29 cellular contexts compared by ENCODE assay signal in genomic region chr2:6972067-6972710, GRCh38.
"Had no signal": no experiment of that assay in that cellular context is flagged by ENCODE, and none has a peak within 500 bp of the region (broad histone marks: within the 10 kb centered on the region; RNA-seq: fewer than 3 reads in every experiment).

No MANE protein-coding gene starts in this region.

- H3K4me1 Mint-ChIP-seq: activated T-helper 17 cell treated with anti-CD3 and anti-CD28 coated beads, Interleukin-2, amount 50 U/mL, for 72 hours had no signal

- H3K9me3 Mint-ChIP-seq: activated CD4-positive, alpha-beta memory T cell treated with anti-CD3 and anti-CD28 coated beads for 36 hours; activated naive CD4-positive, alpha-beta T cell treated with anti-CD3 and anti-CD28 coated beads, Interleukin-2, amount 50 U/mL, for 72 hours; activated T-helper 17 cell treated with anti-CD3 and anti-CD28 coated beads, Interleukin-2, amount 50 U/mL, for 72 hours; central memory CD8-positive, alpha-beta T cell; effector memory CD8-positive, alpha-beta T cell; immature natural killer cell; nephron; T-cell; T-helper 2 cell treated with Interferon-gamma antibody and Interleukin-4, amounts not matched to agents 5 μg/mL and 100 μg/mL, for 36 hours had no signal

- H3K27ac ChIP-seq: breast epithelium, gastroesophageal sphincter, hepatocyte, left ventricle myocardium inferior, pancreas, prostate gland, thoracic aorta, upper lobe of left lung had no signal

- H3K27me3 ChIP-seq: breast epithelium, gastroesophageal sphincter, hepatocyte, pancreas, upper lobe of left lung had no signal

- ATAC-seq: activated CD4-positive, alpha-beta T cell treated with anti-CD3 and anti-CD28 coated beads for 36 hours; activated naive CD4-positive, alpha-beta T cell treated with anti-CD3 and anti-CD28 coated beads, Interleukin-2, amount 50 U/mL, for 72 hours; activated T-helper 17 cell treated with anti-CD3 and anti-CD28 coated beads, Interleukin-2, amount 50 U/mL, for 72 hours; effector memory CD8-positive, alpha-beta T cell; gastroesophageal sphincter; mucosa of descending colon; T-cell had no signal

- DNase-seq: activated CD4-positive, alpha-beta memory T cell treated with anti-CD3 and anti-CD28 coated beads for 36 hours; activated CD4-positive, alpha-beta T cell treated with anti-CD3 and anti-CD28 coated beads for 36 hours; activated CD4-positive, CD25-positive, alpha-beta regulatory T cell; activated CD8-positive, alpha-beta memory T cell treated with anti-CD3 and anti-CD28 coated beads, Interleukin-2, amount 50 U/mL, for 4 hours; activated gamma-delta T cell treated with Interleukin-2 at 50 U/mL for 16 hours; activated T-cell treated with anti-CD3 and anti-CD28 coated beads, Interleukin-2, amount 50 U/mL, for 1 hour; effector memory CD8-positive, alpha-beta T cell; immature natural killer cell; left ventricle myocardium inferior; mesendoderm; mucosa of descending colon; pancreas; stimulated activated CD4-positive, alpha-beta T cell treated with anti-CD3 and anti-CD28 coated beads, Interleukin-15, amount 100 ng/mL, for 24 hours; stimulated activated CD4-positive, alpha-beta T cell treated with anti-CD3 and anti-CD28 coated beads, Interleukin-2, amount 100 ng/mL, for 24 hours; stimulated activated naive CD4-positive, alpha-beta T cell; T-cell; upper lobe of left lung had no signal

- H3K36me3 ChIP-seq: breast epithelium, prostate gland, thoracic aorta, upper lobe of left lung had no signal

- H3K4me3 Mint-ChIP-seq: activated CD4-positive, alpha-beta memory T cell treated with anti-CD3 and anti-CD28 coated beads for 36 hours; activated CD4-positive, alpha-beta T cell treated with anti-CD3 and anti-CD28 coated beads for 36 hours; activated T-helper 17 cell treated with anti-CD3 and anti-CD28 coated beads, Interleukin-2, amount 50 U/mL, for 72 hours; central memory CD8-positive, alpha-beta T cell; effector memory CD8-positive, alpha-beta T cell; immature natural killer cell; nephron; T-cell; T-helper 2 cell treated with Interferon-gamma antibody and Interleukin-4, amounts not matched to agents 5 μg/mL and 100 μg/mL, for 36 hours had no signal

- H3K4me1 ChIP-seq: prostate gland had no signal

- H3K27me3 Mint-ChIP-seq: activated CD4-positive, alpha-beta memory T cell treated with anti-CD3 and anti-CD28 coated beads for 36 hours; activated CD4-positive, alpha-beta T cell treated with anti-CD3 and anti-CD28 coated beads for 36 hours; activated T-helper 17 cell treated with anti-CD3 and anti-CD28 coated beads, Interleukin-2, amount 50 U/mL, for 72 hours; central memory CD8-positive, alpha-beta T cell; effector memory CD8-positive, alpha-beta T cell; T-cell had no signal

- H3K4me3 ChIP-seq: breast epithelium, gastroesophageal sphincter, hepatocyte, left ventricle myocardium inferior, lung, mucosa of descending colon, pancreas, prostate gland, smooth muscle cell, thoracic aorta, upper lobe of left lung had no signal

- H3K27ac Mint-ChIP-seq: activated CD4-positive, alpha-beta memory T cell treated with anti-CD3 and anti-CD28 coated beads for 36 hours; activated CD4-positive, alpha-beta T cell treated with anti-CD3 and anti-CD28 coated beads for 36 hours; activated T-helper 17 cell treated with anti-CD3 and anti-CD28 coated beads, Interleukin-2, amount 50 U/mL, for 72 hours; effector memory CD8-positive, alpha-beta T cell; T-helper 2 cell treated with Interferon-gamma antibody and Interleukin-4, amounts not matched to agents 5 μg/mL and 100 μg/mL, for 36 hours had no signal

- H3K9me3 ChIP-seq: breast epithelium, gastroesophageal sphincter, left ventricle myocardium inferior, mucosa of descending colon, pancreas, prostate gland, thoracic aorta, upper lobe of left lung had no signal
